ENCODE assay signal across 21 cellular contexts in the genomic region with DNA sequence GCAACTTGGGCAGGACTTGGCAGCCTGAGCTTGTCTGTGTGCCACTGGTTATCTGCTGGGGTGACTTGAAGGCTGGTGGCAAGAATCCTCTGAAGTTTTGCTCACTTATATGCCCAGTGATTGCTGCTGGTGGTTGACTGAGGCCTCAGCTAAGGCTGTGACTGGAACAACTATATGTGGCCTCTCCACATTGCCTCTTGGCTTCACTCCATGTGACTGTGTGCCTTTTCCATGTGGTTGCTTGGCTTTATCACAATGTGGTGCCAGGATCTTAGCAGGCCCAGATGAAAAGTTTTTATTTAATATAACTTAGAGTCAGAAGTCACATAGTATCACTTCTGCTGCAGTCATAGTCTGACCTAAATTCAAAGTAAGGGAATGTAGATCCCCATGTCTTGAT.
A peak's percentile ranks its signal among the peaks of the same experiment; 100 is the strongest.
DNase-seq lines count a peak whose midpoint lies in the region; TF ChIP-seq lines count a peak whose summit lies in the region.
"Had no signal": no experiment of that assay in that cellular context is flagged by ENCODE, and none has a peak within 500 bp of the region (broad histone marks: within the 10 kb centered on the region; RNA-seq: fewer than 3 reads in every experiment).

No MANE protein-coding gene starts in this region.

- DNase-seq in DMS 273 (lab: John Stamatoyannopoulos, UW; ENCODE audit: unreplicated experiment) (peak; percentile 22), DMS 273 treated with DMSO at 0.1 percent for 48 hours (lab: John Stamatoyannopoulos, UW) (no peak), OCI-M1 (lab: John Stamatoyannopoulos, UW) (peak; percentile 8), fibroblast of peridontal ligament (ENCODE audit: extremely low read depth) (peak; percentile 32), testis (peak; percentile 18), DMS53 (lab: John Stamatoyannopoulos, UW) (no peak), NCI-H510A (lab: John Stamatoyannopoulos, UW) (no peak)
- DNase-seq in activated naive CD4-positive, alpha-beta T cell treated with anti-CD3 and anti-CD28 coated beads for 36 hours, result no peak
- DNase-seq: AML-193; C1 segment of cervical spinal cord; Calu3; CD8-positive, alpha-beta T cell; NCI-H1092; NCI-H1436; NCI-H1930; NCI-H524 treated with DMSO at 0.1 percent for 48 hours; NCI-H82; Peyer's patch; SHP77 had no signal

- H3K27ac ChIP-seq in testis, result no peak overlapping the region
- H3K27ac ChIP-seq: 22Rv1, Peyer's patch had no signal

- peaks cover 1% of the 10 kb centered on the region for H3K9me3 Mint-ChIP-seq in activated naive CD4-positive, alpha-beta T cell treated with anti-CD3 and anti-CD28 coated beads for 36 hours
- H3K9me3 Mint-ChIP-seq: CD8-positive, alpha-beta T cell had no signal

- no peaks in the 10 kb centered on the region for H3K4me1 ChIP-seq in testis
- H3K4me1 ChIP-seq: Peyer's patch had no signal

- H3K27me3 Mint-ChIP-seq in activated naive CD4-positive, alpha-beta T cell treated with anti-CD3 and anti-CD28 coated beads for 36 hours (ENCODE audit: low read depth), result no peaks in the 10 kb centered on the region

- H3K9me3 ChIP-seq in testis, result no peaks in the 10 kb centered on the region
- H3K9me3 ChIP-seq: Peyer's patch had no signal

- no peaks in the 10 kb centered on the region for H3K36me3 ChIP-seq in testis (ENCODE audit: low read depth, missing control alignments)

- no peak for TF ChIP-seq CTCF in testis (IDR thresholded peaks at IDR 0.05)

- no peak for TF ChIP-seq POLR2A in testis (IDR thresholded peaks at IDR 0.05)

- no peak overlapping the region for H3K4me3 Mint-ChIP-seq in activated naive CD4-positive, alpha-beta T cell treated with anti-CD3 and anti-CD28 coated beads for 36 hours
- H3K4me3 Mint-ChIP-seq: CD8-positive, alpha-beta T cell had no signal

- no peak overlapping the region for H3K4me3 ChIP-seq in testis
- H3K4me3 ChIP-seq: K562, Peyer's patch had no signal

- no peaks in the 10 kb centered on the region for H3K36me3 Mint-ChIP-seq in activated naive CD4-positive, alpha-beta T cell treated with anti-CD3 and anti-CD28 coated beads for 36 hours (ENCODE audit: low read depth)
- H3K36me3 Mint-ChIP-seq: CD8-positive, alpha-beta T cell had no signal

- CTCF ChIA-PET in activated naive CD4-positive, alpha-beta T cell treated with anti-CD3 and anti-CD28 coated beads for 36 hours (lab: Charles Lee), result no interaction called here

- no peaks in the 10 kb centered on the region for H3K4me1 Mint-ChIP-seq in activated naive CD4-positive, alpha-beta T cell treated with anti-CD3 and anti-CD28 coated beads for 36 hours (ENCODE audit: low read depth)

- intact Hi-C loops in testis (cut with DNase I; ENCODE audit: low total_unique reads), result no loop called here
- intact Hi-C loops in activated naive CD4-positive, alpha-beta T cell treated with anti-CD3 and anti-CD28 coated beads for 36 hours (cut with micrococcal nuclease), result no loop called here

- no peaks in the 10 kb centered on the region for H3K27me3 ChIP-seq in testis
- H3K27me3 ChIP-seq: Peyer's patch had no signal

- H3K27ac Mint-ChIP-seq in activated naive CD4-positive, alpha-beta T cell treated with anti-CD3 and anti-CD28 coated beads for 36 hours, result no peak overlapping the region
- H3K27ac Mint-ChIP-seq: CD8-positive, alpha-beta T cell had no signal

Comparison
In these comparisons a context has a peak if more than half of its experiments do, and no peak if none do; other contexts are left out.
1. DNase-seq: peak in DMS 273 (single experiment), OCI-M1 (single experiment), fibroblast of peridontal ligament (single experiment) and testis (single experiment); none in DMS 273 treated with DMSO at 0.1 percent for 48 hours (single experiment), DMS53 (single experiment), activated naive CD4-positive, alpha-beta T cell treated with anti-CD3 and anti-CD28 coated beads for 36 hours (single experiment) and NCI-H510A (single experiment).